In the genomic region with DNA sequence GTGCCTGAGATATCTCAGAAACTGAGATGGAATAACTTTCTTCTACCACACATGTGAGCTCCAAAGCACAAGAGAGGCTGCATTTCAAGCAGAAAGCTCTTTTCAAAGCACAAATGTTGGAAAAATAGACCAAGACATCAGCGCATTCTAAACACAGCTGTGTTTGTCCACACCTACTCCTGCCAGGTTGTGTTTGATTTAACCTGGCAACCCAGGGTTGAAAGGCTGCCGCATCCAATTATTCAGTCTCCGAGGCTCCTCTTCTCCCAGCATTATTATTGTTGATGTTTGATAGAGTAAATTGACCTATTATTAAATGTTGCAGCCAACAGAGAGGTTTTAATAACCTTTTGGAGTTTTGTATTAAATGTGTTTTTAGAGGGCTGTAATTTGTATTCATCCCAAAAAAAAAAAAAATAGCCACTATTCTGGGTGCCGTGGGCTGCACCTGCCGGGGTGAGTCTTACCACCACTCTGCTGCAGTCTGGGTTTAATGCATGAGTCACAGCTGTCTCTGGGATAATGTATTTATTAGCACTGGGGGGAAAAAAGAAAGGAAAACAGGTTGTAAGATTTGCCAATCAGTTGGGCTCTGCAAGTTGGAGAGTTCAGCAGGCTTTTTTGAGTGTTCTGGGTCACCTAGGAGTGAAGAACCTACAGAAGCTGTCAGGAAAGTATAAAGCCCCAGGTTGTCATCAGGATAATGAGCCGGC, we compare ENCODE assay signal across 10 cellular contexts.
DNase-seq lines count a peak whose midpoint lies in the region; ATAC-seq and TF ChIP-seq lines count a peak whose summit lies in the region.
"Had no signal": no experiment of that assay in that cellular context is flagged by ENCODE, and none has a peak within 500 bp of the region (broad histone marks: within the 10 kb centered on the region; RNA-seq: fewer than 3 reads in every experiment).

No MANE protein-coding gene starts in this region.

- H3K4me3 Mint-ChIP-seq in HFFc6, result no peak overlapping the region

- no peak for TF ChIP-seq EP300 in esophagus muscularis mucosa (IDR thresholded peaks at IDR 0.05)

- no peak for TF ChIP-seq POLR2A in esophagus muscularis mucosa (IDR thresholded peaks at IDR 0.05; ENCODE audit: low read depth)

- H3K27ac ChIP-seq in esophagus muscularis mucosa (replicated peaks in 1 of 4), result peak overlapping the region; percentile 73 to 82 (median 76)

- DNase-seq in HFFc6, result no peak
- DNase-seq in NCI-H748 treated with DMSO at 0.1 percent for 48 hours (lab: John Stamatoyannopoulos, UW), result peak; percentile 96
- no peak for DNase-seq in esophagus muscularis mucosa (ENCODE audit: extremely low spot score)
- DNase-seq in retinal pigment epithelial cell (ENCODE audit: low read depth), result peak; percentile 75
- no peak for DNase-seq in RKO (ENCODE audit: low spot score)
- DNase-seq: activated CD4-positive, CD25-positive, alpha-beta regulatory T cell had no signal

- peaks cover 27% of the 10 kb centered on the region for H3K27me3 Mint-ChIP-seq in HFFc6 (ENCODE audit: insufficient read depth)

- H3K4me1 ChIP-seq in esophagus muscularis mucosa, result peaks cover 19 to 34% (median 30%) of the 10 kb centered on the region in 4 donors

- H3K4me3 ChIP-seq in esophagus muscularis mucosa (peak overlapping the region in 3 of 4 donors; percentile 8 to 17 (median 11)), retinal pigment epithelial cell (ENCODE audit: low read length) (no peak overlapping the region)
- H3K4me3 ChIP-seq: skin epidermis had no signal

- peak overlapping the region; percentile 19 for H3K27ac Mint-ChIP-seq in HFFc6

- no peaks in the 10 kb centered on the region for H3K36me3 ChIP-seq in esophagus muscularis mucosa

- intact Hi-C loops in esophagus muscularis mucosa (cut with DNase I), result no loop called here

- H3K27me3 ChIP-seq in esophagus muscularis mucosa, result no peaks in the 10 kb centered on the region

- H3K9me3 Mint-ChIP-seq in HFFc6, result no peaks in the 10 kb centered on the region

- H3K4me1 Mint-ChIP-seq in HFFc6 (ENCODE audit: low read depth), result no peaks in the 10 kb centered on the region

- TF ChIP-seq CTCF in HFFc6 (IDR thresholded peaks at IDR 0.05) (no peak), esophagus muscularis mucosa (IDR thresholded peaks at IDR 0.05) (no peak), retinal pigment epithelial cell (conservative IDR thresholded peaks at IDR 0.05; ENCODE audit: low read depth, low read length) (no peak)

- ATAC-seq in HG03354 (IDR thresholded peaks at IDR 0.05; ENCODE audit: poor library complexity, severe bottlenecking, unreplicated experiment) (no peak), GM19351 (IDR thresholded peaks at IDR 0.05; ENCODE audit: unreplicated experiment) (no peak), GM21381 (IDR thresholded peaks at IDR 0.05; ENCODE audit: unreplicated experiment) (no peak)

- no peaks in the 10 kb centered on the region for H3K9me3 ChIP-seq in esophagus muscularis mucosa

- no peaks in the 10 kb centered on the region for H3K36me3 Mint-ChIP-seq in HFFc6 (ENCODE audit: low read depth)

- 49% methylated on average over 6 of the region's 6 CpGs for WGBS in esophagus muscularis mucosa

Comparison
In these comparisons a context has a peak if more than half of its experiments do, and no peak if none do; other contexts are left out.
1. DNase-seq: peak in NCI-H748 treated with DMSO at 0.1 percent for 48 hours (single experiment) and retinal pigment epithelial cell (single experiment); none in HFFc6 (single experiment), esophagus muscularis mucosa (single experiment) and RKO (single experiment).